In genomic region chr13:106836186-106836802, GRCh38 we compare ENCODE assay signal across 29 cellular contexts.
"Had no signal": no experiment of that assay in that cellular context is flagged by ENCODE, and none has a peak within 500 bp of the region (broad histone marks: within the 10 kb centered on the region; RNA-seq: fewer than 3 reads in every experiment).

No MANE protein-coding gene starts in this region.

- H3K27me3 ChIP-seq: ovary, spleen, stomach, thyroid gland, tibial nerve, upper lobe of left lung, vagina had no signal

- ATAC-seq: naive thymus-derived CD8-positive, alpha-beta T cell; natural killer cell treated with Interleukin-12 subunit alpha and Interleukin-12 subunit beta and Interleukin-15 and Interleukin-18, amount 100 ng/mL, for 72 hours; psoas muscle; right cardiac atrium; sciatic nerve; stimulated activated naive B cell treated with anti-CD40 and anti-IgM and Interleukin-4, amounts not matched to agents 10 μg/mL and 1 μg/mL and 100 μg/mL, for 72 hours had no signal

- H3K4me3 Mint-ChIP-seq: naive B cell; naive thymus-derived CD8-positive, alpha-beta T cell; natural killer cell treated with Interleukin-12 subunit alpha and Interleukin-12 subunit beta and Interleukin-15 and Interleukin-18, amount 100 ng/mL, for 72 hours; nephron progenitor cell; neural crest cell; stimulated activated naive B cell treated with anti-CD40 and anti-IgM and Interleukin-4, amounts not matched to agents 10 μg/mL and 1 μg/mL and 100 μg/mL, for 72 hours; stimulated activated naive CD8-positive, alpha-beta T cell treated with anti-CD3 and anti-CD28 coated beads, Interleukin-15, Interleukin-2, amounts not matched to agents 100 ng/mL and 50 ng/mL, for 24 hours had no signal

- DNase-seq: naive B cell; naive thymus-derived CD8-positive, alpha-beta T cell; nephron progenitor cell; occipital lobe; ovary; psoas muscle; right cardiac atrium; spleen; stimulated activated CD4-positive, alpha-beta T cell treated with anti-CD3 and anti-CD28 coated beads, Interleukin-12 subunit alpha, Interleukin-12 subunit beta, amount 100 ng/mL, for 4 hours; stimulated activated CD4-positive, alpha-beta T cell treated with anti-CD3 and anti-CD28 coated beads, Interleukin-1b, Interleukin-23, amount 100 ng/mL, for 48 hours; stimulated activated CD4-positive, alpha-beta T cell treated with anti-CD3 and anti-CD28 coated beads, Interleukin-4, amount 100 ng/mL, for 1 hour; stimulated activated CD4-positive, alpha-beta T cell treated with anti-CD3 and anti-CD28 coated beads, Interleukin-4, amount 100 ng/mL, for 4 hours; stimulated activated CD8-positive, alpha-beta memory T cell treated with anti-CD3 and anti-CD28 coated beads, Interleukin-4, amount 100 ng/mL, for 48 hours; stimulated activated naive B cell treated with anti-CD40 and anti-IgM and Interleukin-4, amounts not matched to agents 10 μg/mL and 1 μg/mL and 100 μg/mL, for 72 hours; stimulated activated naive CD4-positive, alpha-beta T cell treated with Interleukin-2 at 50 U/mL for 16 hours; stomach; thyroid gland; trophoblast cell; upper lobe of left lung had no signal

- H3K27ac ChIP-seq: ovary, psoas muscle, skin epidermis, spleen, stomach, thoracic aorta, thyroid gland, tibial nerve, upper lobe of left lung, vagina had no signal

- H3K36me3 ChIP-seq: ovary, spleen, stomach, thoracic aorta, thyroid gland, tibial nerve, upper lobe of left lung, vagina had no signal

- H3K27me3 Mint-ChIP-seq: natural killer cell treated with Interleukin-12 subunit alpha and Interleukin-12 subunit beta and Interleukin-15 and Interleukin-18, amount 100 ng/mL, for 72 hours; stimulated activated naive B cell treated with anti-CD40 and anti-IgM and Interleukin-4, amounts not matched to agents 10 μg/mL and 1 μg/mL and 100 μg/mL, for 72 hours; stimulated activated naive CD8-positive, alpha-beta T cell treated with anti-CD3 and anti-CD28 coated beads, Interleukin-15, Interleukin-2, amounts not matched to agents 100 ng/mL and 50 ng/mL, for 24 hours had no signal

- H3K27ac Mint-ChIP-seq: naive B cell; naive thymus-derived CD8-positive, alpha-beta T cell; natural killer cell treated with Interleukin-12 subunit alpha and Interleukin-12 subunit beta and Interleukin-15 and Interleukin-18, amount 100 ng/mL, for 72 hours; nephron progenitor cell; stimulated activated naive B cell treated with anti-CD40 and anti-IgM and Interleukin-4, amounts not matched to agents 10 μg/mL and 1 μg/mL and 100 μg/mL, for 72 hours; stimulated activated naive CD8-positive, alpha-beta T cell treated with anti-CD3 and anti-CD28 coated beads, Interleukin-15, Interleukin-2, amounts not matched to agents 100 ng/mL and 50 ng/mL, for 24 hours had no signal

- H3K9me3 Mint-ChIP-seq: stimulated activated naive CD8-positive, alpha-beta T cell treated with anti-CD3 and anti-CD28 coated beads, Interleukin-15, Interleukin-2, amounts not matched to agents 100 ng/mL and 50 ng/mL, for 24 hours had no signal

- H3K4me3 ChIP-seq: ovary, psoas muscle, skin epidermis, smooth muscle cell, spleen, stomach, thoracic aorta, thyroid gland, tibial nerve, upper lobe of left lung, vagina had no signal

- H3K36me3 Mint-ChIP-seq: naive thymus-derived CD8-positive, alpha-beta T cell; natural killer cell treated with Interleukin-12 subunit alpha and Interleukin-12 subunit beta and Interleukin-15 and Interleukin-18, amount 100 ng/mL, for 72 hours; stimulated activated naive B cell treated with anti-CD40 and anti-IgM and Interleukin-4, amounts not matched to agents 10 μg/mL and 1 μg/mL and 100 μg/mL, for 72 hours had no signal

- H3K4me1 ChIP-seq: psoas muscle, spleen, thyroid gland, tibial nerve, upper lobe of left lung, vagina had no signal

- H3K9me3 ChIP-seq: ovary, psoas muscle, thoracic aorta, thyroid gland, upper lobe of left lung, vagina had no signal

- H3K4me2 ChIP-seq: smooth muscle cell had no signal

- FAIRE-seq: urothelium cell line had no signal

- H3K4me1 Mint-ChIP-seq: naive B cell; naive thymus-derived CD8-positive, alpha-beta T cell; nephron progenitor cell; stimulated activated naive B cell treated with anti-CD40 and anti-IgM and Interleukin-4, amounts not matched to agents 10 μg/mL and 1 μg/mL and 100 μg/mL, for 72 hours had no signal
